Comparison of ENCODE assay signal across 2 cellular contexts in genomic region chr15:59687831-59688230, GRCh38.
TF ChIP-seq lines count a peak whose summit lies in the region.

No MANE protein-coding gene starts in this region.

TF ChIP-seq in GM12878, 131 proteins besides CTCF, POLR2A, EP300 and RAD21:
- TF ChIP-seq NKRF (conservative IDR thresholded peaks at IDR 0.05) (no peak), ZBTB40 (IDR thresholded peaks at IDR 0.05; ENCODE audit: borderline replicate concordance) (peak; percentile 29; the same call in 1 of the 2 replicates), USF2 (IDR thresholded peaks at IDR 0.05; ENCODE audit: borderline replicate concordance, low read depth, low read length) (no peak), SPI1 (IDR thresholded peaks at IDR 0.05; ENCODE audit: borderline replicate concordance, insufficient read depth, low read depth, low read length) (peak; percentile 74)

TF ChIP-seq in HepG2, 621 proteins besides CTCF, POLR2A, EP300 and RAD21:
- TF ChIP-seq PAF1 (CRISPR knock-in tag; IDR thresholded peaks at IDR 0.05) (no peak), GABPA (IDR thresholded peaks at IDR 0.05; ENCODE audit: low read depth, low read length) (no peak), GABPA (CRISPR knock-in tag; IDR thresholded peaks at IDR 0.05; ENCODE audit: low read depth) (peak; percentile 56)
